ENCODE assay signal across 21 cellular contexts in genomic region chr14:56122306-56122705, GRCh38.
"Had no signal": no experiment of that assay in that cellular context is flagged by ENCODE, and none has a peak within 500 bp of the region (broad histone marks: within the 10 kb centered on the region; RNA-seq: fewer than 3 reads in every experiment).

No MANE protein-coding gene starts in this region.

- H3K27ac ChIP-seq: adrenal gland, esophagus squamous epithelium, uterus had no signal

- H3K4me1 ChIP-seq: uterus had no signal

- H3K4me3 ChIP-seq: adrenal gland, esophagus squamous epithelium, lung, tibial nerve, uterus had no signal

- DNase-seq: activated CD4-positive, alpha-beta T cell treated with anti-CD3 and anti-CD28 coated beads for 48 hours; activated CD4-positive, CD25-positive, alpha-beta regulatory T cell; activated CD8-positive, alpha-beta T cell treated with anti-CD3 and anti-CD28 coated beads, Interleukin-2, amount 10 ng/mL, durations not matched to agents 7 days and 5 days; activated effector memory CD4-positive, alpha-beta T cell treated with Interleukin-2 at 50 U/mL for 16 hours; activated naive CD4-positive, alpha-beta T cell treated with anti-CD3 and anti-CD28 coated beads, Interleukin-2, amount 10 ng/mL, durations not matched to agents 7 days and 5 days; activated T-cell treated with anti-CD3 and anti-CD28 coated beads, Interleukin-2, amount 50 U/mL, for 4 hours; adrenal gland; dermis blood vessel endothelial cell; effector memory CD4-positive, alpha-beta T cell; esophagus squamous epithelium; foreskin melanocyte; kidney; retina; stimulated activated CD4-positive, alpha-beta T cell treated with anti-CD3 and anti-CD28 coated beads, Interleukin-2, amount 100 ng/mL, for 24 hours; stimulated activated naive CD8-positive, alpha-beta T cell treated with anti-CD3 and anti-CD28 coated beads, Interleukin-15, Interleukin-2, amounts not matched to agents 100 U/mL and 50 U/mL, for 24 hours; substantia nigra; T-helper 1 cell; T-helper 9 cell; uterus had no signal

- H3K9me3 ChIP-seq: adrenal gland, esophagus squamous epithelium, tibial nerve, uterus had no signal

- H3K27me3 ChIP-seq: adrenal gland, esophagus squamous epithelium, tibial nerve, uterus had no signal

- H3K36me3 ChIP-seq: adrenal gland, esophagus squamous epithelium, tibial nerve, uterus had no signal
